In genomic region chr5:59356813-59357381, GRCh38 we compare ENCODE assay signal across 9 cellular contexts.
A peak's percentile ranks its signal among the peaks of the same experiment; 100 is the strongest.
DNase-seq lines count a peak whose midpoint lies in the region; TF ChIP-seq lines count a peak whose summit lies in the region.
"Had no signal": no experiment of that assay in that cellular context is flagged by ENCODE, and none has a peak within 500 bp of the region (broad histone marks: within the 10 kb centered on the region; RNA-seq: fewer than 3 reads in every experiment).

No MANE protein-coding gene starts in this region.

- no peak overlapping the region for H2BK120ac ChIP-seq in mesenchymal stem cell (ENCODE audit: low read depth, low read length)

- H3K4me3 ChIP-seq in mesenchymal stem cell (ENCODE audit: insufficient read depth in 1 of 2, low read depth in 1 of 2, low read length in 2 of 2) (no peak overlapping the region), ascending aorta (no peak overlapping the region)

- no peak overlapping the region for H4K91ac ChIP-seq in mesenchymal stem cell (ENCODE audit: low read length)

- WGBS in mesenchymal stem cell: 20% methylated on average over 10 of the region's 12 CpGs

- H4K8ac ChIP-seq in mesenchymal stem cell (ENCODE audit: low read length): no peak overlapping the region

- no peak overlapping the region for H3K23ac ChIP-seq in mesenchymal stem cell (ENCODE audit: low read length in 2 of 2)

- no peak overlapping the region for H3K4ac ChIP-seq in mesenchymal stem cell (ENCODE audit: low read depth in 1 of 2, low read length in 2 of 2)

- peak; percentile 10 for DNase-seq in SK-MEL-5 (ENCODE audit: low read depth, low spot score)
- DNase-seq in erythroblast (lab: John Stamatoyannopoulos, UW): peak; percentile 36 to 47
- peak; percentile 51 for DNase-seq in mesenchymal stem cell
- DNase-seq in substantia nigra (lab: John Stamatoyannopoulos, UW): peak in 25 of 49 donors; percentile 3 to 52 (median 16)
- DNase-seq in NCI-H526 treated with DMSO at 0.1 percent for 48 hours (lab: John Stamatoyannopoulos, UW): no peak
- no peak for DNase-seq in ascending aorta (ENCODE audit: low spot score in 2 of 2)
- no peak for DNase-seq in activated T-cell treated with anti-CD3 and anti-CD28 coated beads, Interleukin-2, amount 50 U/mL, for 48 hours
- DNase-seq: Calu3 had no signal

- no peak overlapping the region for H2BK15ac ChIP-seq in mesenchymal stem cell (ENCODE audit: low read depth, poor library complexity, severe bottlenecking)

- H3K4me1 ChIP-seq in mesenchymal stem cell (ENCODE audit: control insufficient read depth, insufficient read depth, low read depth, low read length): peaks cover 3% of the 10 kb centered on the region
- no peaks in the 10 kb centered on the region for H3K4me1 ChIP-seq in ascending aorta

- peak overlapping the region in 1 of 2 experiments; percentile 15 for H3K18ac ChIP-seq in mesenchymal stem cell (ENCODE audit: low read depth in 1 of 2, low read length in 2 of 2)

- TF ChIP-seq POLR2A in erythroblast (IDR thresholded peaks at IDR 0.05; ENCODE audit: low read length): no peak

- no peak overlapping the region for H2AK5ac ChIP-seq in mesenchymal stem cell (ENCODE audit: low read length, severe bottlenecking)

- H3K27me3 ChIP-seq in mesenchymal stem cell (ENCODE audit: control insufficient read depth in 1 of 2, insufficient read depth in 1 of 2, low read length in 2 of 2) (no peaks in the 10 kb centered on the region), ascending aorta (no peaks in the 10 kb centered on the region)

- in situ Hi-C loops in SK-MEL-5 (cut with HindIII; ENCODE audit: low pct_unique_long_range_greater_than_20kb, low sequenced_read_pairs): no loop called here

- no peak overlapping the region for H3K4me2 ChIP-seq in mesenchymal stem cell (ENCODE audit: low read length, poor library complexity, severe bottlenecking)
- H3K4me2 ChIP-seq: KMS-11 had no signal

- H3K36me3 ChIP-seq in mesenchymal stem cell (ENCODE audit: control insufficient read depth in 1 of 2, insufficient read depth in 2 of 2, low read depth in 1 of 2, low read length in 2 of 2) (no peaks in the 10 kb centered on the region), ascending aorta (no peaks in the 10 kb centered on the region)

- TF ChIP-seq CTCF in ascending aorta (IDR thresholded peaks at IDR 0.05): no peak

- no peak overlapping the region for H3K14ac ChIP-seq in mesenchymal stem cell (ENCODE audit: low read length in 2 of 2)

- H2BK5ac ChIP-seq in mesenchymal stem cell (ENCODE audit: low read depth, low read length, poor library complexity, severe bottlenecking): no peak overlapping the region

- H2AFZ ChIP-seq in mesenchymal stem cell (ENCODE audit: low read depth, low read length): no peak overlapping the region

- no peak overlapping the region for H2BK12ac ChIP-seq in mesenchymal stem cell (ENCODE audit: low read length in 2 of 2)

- intact Hi-C loops in ascending aorta (cut with DNase I): no loop called here

- peaks cover 1% of the 10 kb centered on the region for H3K79me1 ChIP-seq in mesenchymal stem cell (replicated peaks; ENCODE audit: low read length, poor library complexity, severe bottlenecking)

- no peaks in the 10 kb centered on the region for H3K9me3 ChIP-seq in mesenchymal stem cell (ENCODE audit: control insufficient read depth, low read length)
- H3K9me3 ChIP-seq in ascending aorta: no peaks in the 10 kb centered on the region

- H3K27ac ChIP-seq in mesenchymal stem cell (ENCODE audit: low read length, poor library complexity, severe bottlenecking): no peak overlapping the region
- peak overlapping the region; percentile 27 for H3K27ac ChIP-seq in substantia nigra (ENCODE audit: low read depth, low read length, poor library complexity, severe bottlenecking)
- H3K27ac ChIP-seq in ascending aorta: no peak overlapping the region
- H3K27ac ChIP-seq: KMS-11 had no signal

- H3K9ac ChIP-seq in mesenchymal stem cell (ENCODE audit: low read length): no peak overlapping the region
- H3K9ac ChIP-seq: KMS-11 had no signal

Comparison
In these comparisons a context has a peak if more than half of its experiments do, and no peak if none do; other contexts are left out.
1. DNase-seq: peak in SK-MEL-5 (single experiment), erythroblast (2 of 2), mesenchymal stem cell (single experiment) and substantia nigra (25 of 49); none in NCI-H526 treated with DMSO at 0.1 percent for 48 hours (single experiment), ascending aorta (0 of 2) and activated T-cell treated with anti-CD3 and anti-CD28 coated beads, Interleukin-2, amount 50 U/mL, for 48 hours (0 of 2).